ENCODE assay signal across 8 cellular contexts in the genomic region with DNA sequence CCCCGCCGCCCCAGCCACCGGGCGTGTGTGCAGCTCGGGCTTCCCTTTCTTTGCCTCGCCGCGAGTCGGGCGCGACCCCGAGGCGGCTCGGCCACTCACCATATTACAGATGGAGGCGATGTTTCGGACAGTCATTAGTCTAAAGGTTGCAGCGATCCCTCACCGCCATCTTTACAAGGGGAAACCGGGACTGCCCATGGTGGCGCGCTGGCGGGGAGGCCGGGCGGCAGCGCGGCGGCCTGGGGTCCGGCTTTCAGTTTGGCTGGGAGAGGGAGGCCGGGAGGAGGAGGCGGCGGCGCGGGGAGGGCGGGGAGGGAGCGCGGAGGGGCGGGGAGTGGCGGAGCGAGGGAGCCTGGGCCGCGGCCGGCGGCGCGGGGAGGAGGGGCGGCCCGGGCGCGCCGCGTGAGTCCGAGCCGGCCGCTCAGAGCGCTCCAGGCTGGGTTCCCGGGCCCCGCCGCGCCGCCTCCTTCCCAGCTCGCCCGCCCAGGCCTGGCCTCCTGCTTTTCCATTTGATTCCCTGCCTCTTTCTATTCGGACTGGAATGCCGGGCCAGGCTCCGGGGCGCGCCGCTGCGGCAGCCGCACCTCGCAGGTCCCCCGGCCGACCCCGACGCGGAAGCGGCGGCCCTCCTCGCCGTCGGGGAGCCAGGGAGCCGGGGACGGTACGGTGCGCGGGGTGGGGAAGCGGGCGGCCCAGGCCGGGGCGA. TPM values are rescaled to one million over a fixed set of nuclear protein-coding genes. Genes with fewer than 3 reads are reported as not detected.
DNase-seq lines count a peak whose midpoint lies in the region; ATAC-seq and TF ChIP-seq lines count a peak whose summit lies in the region.

Gene USP46 (minus strand): TSS at position 286 of the 706 bp plus-strand sequence. CDS start 151 bp downstream, at position 135.

- peaks cover 12% of the 10 kb centered on the region for H3K27me3 Mint-ChIP-seq in activated CD4-positive, alpha-beta T cell treated with anti-CD3 and anti-CD28 coated beads for 36 hours

- H3K27ac ChIP-seq in coronary artery, result peak within 1 kb of the TSS; percentile 89 to 99

- peak within 1 kb of the TSS; percentile 93 for H3K4me3 ChIP-seq in coronary artery

- peaks cover 11% of the 10 kb centered on the region for H3K36me3 Mint-ChIP-seq in activated CD4-positive, alpha-beta T cell treated with anti-CD3 and anti-CD28 coated beads for 36 hours (ENCODE audit: low read depth)

- ATAC-seq in GM18505 (IDR thresholded peaks at IDR 0.05; ENCODE audit: unreplicated experiment), result peak; percentile 82
- ATAC-seq in HG02885 (IDR thresholded peaks at IDR 0.05; ENCODE audit: poor library complexity, unreplicated experiment), result peak; percentile 84
- peak; percentile 86 for ATAC-seq in activated CD4-positive, alpha-beta T cell treated with anti-CD3 and anti-CD28 coated beads for 36 hours

- peak; percentile 65 for DNase-seq in ACHN
- peak; percentile 15 for DNase-seq in NCI-H2107 treated with DMSO at 0.1 percent for 48 hours (lab: John Stamatoyannopoulos, UW; ENCODE audit: unreplicated experiment)
- DNase-seq in activated CD4-positive, alpha-beta T cell treated with anti-CD3 and anti-CD28 coated beads for 36 hours, result peak; percentile 74
- peak; percentile 87 for DNase-seq in coronary artery (ENCODE audit: low spot score)
- peak; percentile 93 for DNase-seq in left kidney (ENCODE audit: low read depth, low spot score)
- peak; percentile 54 to 70 for DNase-seq in stimulated activated CD4-positive, alpha-beta T cell treated with anti-CD3 and anti-CD28 coated beads, Interleukin-2, amount 100 ng/mL, for 24 hours

- H3K4me1 Mint-ChIP-seq in activated CD4-positive, alpha-beta T cell treated with anti-CD3 and anti-CD28 coated beads for 36 hours, result peaks cover 18% of the 10 kb centered on the region

- TF ChIP-seq CTCF in coronary artery (IDR thresholded peaks at IDR 0.05), result no peak

- peak; percentile 68 for TF ChIP-seq POLR2A in GM18505 (IDR thresholded peaks at IDR 0.05; ENCODE audit: borderline replicate concordance, extremely low read depth, insufficient read depth, insufficient read length)

- H3K9me3 Mint-ChIP-seq in activated CD4-positive, alpha-beta T cell treated with anti-CD3 and anti-CD28 coated beads for 36 hours (ENCODE audit: low read depth), result peaks cover 2% of the 10 kb centered on the region

- peak within 1 kb of the TSS; percentile 78 for H3K27ac Mint-ChIP-seq in activated CD4-positive, alpha-beta T cell treated with anti-CD3 and anti-CD28 coated beads for 36 hours

- CTCF ChIA-PET in activated CD4-positive, alpha-beta T cell treated with anti-CD3 and anti-CD28 coated beads for 36 hours (lab: Charles Lee), result interaction anchor here (0.6 kb wide), 1 partner anchor 1560 kb away, joined by 3 read pairs; no protein-coding TSS in a partner anchor

- in situ Hi-C loops in ACHN (cut with HindIII; ENCODE audit: low pct_ligation_motif_present, low pct_unique_long_range_greater_than_20kb, low sequenced_read_pairs), result no loop called here

- POLR2A ChIA-PET in activated CD4-positive, alpha-beta T cell treated with anti-CD3 and anti-CD28 coated beads for 36 hours (lab: Charles Lee), result no interaction called here

- peak within 1 kb of the TSS; percentile 80 for H3K4me3 Mint-ChIP-seq in activated CD4-positive, alpha-beta T cell treated with anti-CD3 and anti-CD28 coated beads for 36 hours

- intact Hi-C loops in activated CD4-positive, alpha-beta T cell treated with anti-CD3 and anti-CD28 coated beads for 36 hours (cut with DNase I, micrococcal nuclease), result loop anchor here (1.0 to 5.0 kb wide), 5 partner anchors 53 to 814 kb away; partner anchors contain the start of gene RASL11B (in 1 of the 2)

RNA-seq across cellular contexts. Expression of gene USP46, which starts in this region (rescaled TPM):
- 1 to 10 TPM; 4.3 to 5.4 TPM for total RNA-seq in activated CD4-positive, alpha-beta T cell treated with anti-CD3 and anti-CD28 coated beads for 36 hours

Comparison
In these comparisons a context has a peak if more than half of its experiments do, and no peak if none do; other contexts are left out.
1. Peak in every context shown above with its lines: DNase-seq, ATAC-seq, H3K4me3 ChIP-seq and H3K27ac ChIP-seq.
2. DNase-seq: peak in every context shown above with its lines; median percentile 93 in left kidney; 87 in coronary artery; 74 in activated CD4-positive, alpha-beta T cell treated with anti-CD3 and anti-CD28 coated beads for 36 hours; 65 in ACHN; 62 in stimulated activated CD4-positive, alpha-beta T cell treated with anti-CD3 and anti-CD28 coated beads, Interleukin-2, amount 100 ng/mL, for 24 hours; 15 in NCI-H2107 treated with DMSO at 0.1 percent for 48 hours.